In the genomic region with DNA sequence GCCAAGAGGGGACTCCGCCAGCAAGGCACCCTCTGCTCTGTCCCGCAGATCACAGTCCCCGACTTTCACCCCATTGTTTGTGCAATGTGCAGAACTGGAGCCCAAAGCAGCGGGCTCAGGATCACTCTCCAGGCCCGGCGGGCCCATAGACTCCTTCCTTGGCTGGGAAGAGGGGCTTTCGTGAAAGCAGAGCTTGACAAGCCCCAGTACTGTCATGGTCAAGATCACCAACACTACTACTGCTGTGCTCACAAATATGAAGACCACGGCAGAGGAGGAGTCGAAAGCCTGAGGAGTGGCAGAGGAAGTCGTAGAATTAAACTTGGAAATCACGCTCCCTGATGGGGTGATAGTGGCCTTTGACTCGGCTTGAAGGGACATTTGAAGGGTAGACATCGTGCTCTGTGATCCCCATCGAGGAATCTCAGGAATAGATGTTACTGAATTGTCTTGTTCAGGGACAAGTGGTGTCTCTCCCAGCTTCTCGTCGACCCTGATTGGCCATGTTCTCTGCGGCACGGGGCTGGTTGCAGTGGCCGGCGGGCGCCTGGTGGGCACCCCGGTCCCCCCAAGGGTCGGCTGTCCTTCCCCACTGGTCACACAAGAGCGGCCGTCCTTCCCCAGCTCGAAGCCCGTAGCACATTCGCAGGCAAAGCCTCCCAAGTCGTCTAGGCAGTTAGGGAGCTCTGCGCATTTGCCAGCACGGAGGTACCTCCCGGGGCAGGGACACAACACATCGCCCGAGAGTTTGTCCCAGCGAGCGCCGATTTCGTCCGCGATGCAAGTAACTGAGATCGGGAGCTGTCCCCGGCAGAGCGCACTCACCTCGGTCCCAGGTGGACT, we compare ENCODE assay signal across 11 cellular contexts. TPM values are rescaled to one million over a fixed set of nuclear protein-coding genes. Genes with fewer than 3 reads are reported as not detected.
A peak's percentile ranks its signal among the peaks of the same experiment; 100 is the strongest.
DNase-seq lines count a peak whose midpoint lies in the region; ATAC-seq and TF ChIP-seq lines count a peak whose summit lies in the region.
"Had no signal": no experiment of that assay in that cellular context is flagged by ENCODE, and none has a peak within 500 bp of the region (broad histone marks: within the 10 kb centered on the region; RNA-seq: fewer than 3 reads in every experiment).

No MANE protein-coding gene starts in this region.

- ATAC-seq in GM18519 (IDR thresholded peaks at IDR 0.05; ENCODE audit: low FRiP score, unreplicated experiment): no peak
- no peak for ATAC-seq in GM18861 (IDR thresholded peaks at IDR 0.05; ENCODE audit: unreplicated experiment)

- H3K4me3 ChIP-seq in H7 (ENCODE audit: insufficient read depth, low read depth, low read length) (peak overlapping the region; percentile 44), skeletal muscle satellite cell (ENCODE audit: low read length) (peak overlapping the region; percentile 49)
- H3K4me3 ChIP-seq: SK-N-MC had no signal

- H3K4me3 Mint-ChIP-seq in MCF 10A (ENCODE audit: unreplicated experiment): no peak overlapping the region
- H3K4me3 Mint-ChIP-seq: stimulated activated naive CD8-positive, alpha-beta T cell treated with anti-CD3 and anti-CD28 coated beads, Interleukin-15, Interleukin-2, amounts not matched to agents 100 ng/mL and 50 ng/mL, for 24 hours had no signal

- CTCF ChIA-PET in MCF 10A (lab: Yijun Ruan, JAX): interaction anchor here (0.6 kb wide), 2 partner anchors 37 to 58 kb away, joined by 3 to 4 read pairs; no protein-coding TSS in a partner anchor

- peak overlapping the region; percentile 22 for H3K27ac Mint-ChIP-seq in MCF 10A (ENCODE audit: low read depth, unreplicated experiment)
- H3K27ac Mint-ChIP-seq: activated naive CD4-positive, alpha-beta T cell treated with anti-CD3 and anti-CD28 coated beads, Interleukin-2, amount 50 U/mL, for 72 hours; stimulated activated naive CD8-positive, alpha-beta T cell treated with anti-CD3 and anti-CD28 coated beads, Interleukin-15, Interleukin-2, amounts not matched to agents 100 ng/mL and 50 ng/mL, for 24 hours had no signal

- H3K4me2 ChIP-seq in skeletal muscle satellite cell (ENCODE audit: low read length): peak overlapping the region; percentile 84

- intact Hi-C loops in MCF 10A (cut with micrococcal nuclease): no loop called here

- TF ChIP-seq CTCF in MCF 10A (IDR thresholded peaks at IDR 0.05; ENCODE audit: unreplicated experiment): no peak

- H3K27me3 ChIP-seq in H7 (ENCODE audit: control insufficient read depth, insufficient read depth, low read length) (peaks cover 45% of the 10 kb centered on the region), skeletal muscle satellite cell (ENCODE audit: control insufficient read depth, insufficient read depth, low read length) (no peaks in the 10 kb centered on the region)

- DNase-seq in H7 (peak; percentile 7), MCF 10A (ENCODE audit: unreplicated experiment) (no peak), iPS-NIHi7 (ENCODE audit: extremely low spot score) (peak; percentile 34), NCI-H2171 (lab: John Stamatoyannopoulos, UW) (no peak), NCI-H146 treated with DMSO at 0.1 percent for 48 hours (lab: John Stamatoyannopoulos, UW; ENCODE audit: unreplicated experiment) (no peak)

- no peaks in the 10 kb centered on the region for H3K4me1 Mint-ChIP-seq in MCF 10A (ENCODE audit: insufficient read depth, unreplicated experiment)

- H3K9ac ChIP-seq in skeletal muscle satellite cell (ENCODE audit: low read depth, low read length): no peak overlapping the region

- H3K36me3 ChIP-seq in H7 (replicated peaks; ENCODE audit: control insufficient read depth, insufficient read depth, low read length): no peaks in the 10 kb centered on the region
- no peaks in the 10 kb centered on the region for H3K36me3 ChIP-seq in skeletal muscle satellite cell (ENCODE audit: insufficient read depth, low read length)

- no TSS peak for BruUV-seq in MCF 10A (replicated peaks; lab: Mats Ljungman, UMichigan)

- H3K36me3 Mint-ChIP-seq in MCF 10A (ENCODE audit: insufficient read depth, unreplicated experiment): no peaks in the 10 kb centered on the region

- H3K27me3 Mint-ChIP-seq in MCF 10A (ENCODE audit: insufficient read depth, unreplicated experiment): no peaks in the 10 kb centered on the region

- peaks cover 7% of the 10 kb centered on the region for H3K9me3 Mint-ChIP-seq in MCF 10A (ENCODE audit: unreplicated experiment)
- H3K9me3 Mint-ChIP-seq: activated naive CD4-positive, alpha-beta T cell treated with anti-CD3 and anti-CD28 coated beads, Interleukin-2, amount 50 U/mL, for 72 hours; stimulated activated naive CD8-positive, alpha-beta T cell treated with anti-CD3 and anti-CD28 coated beads, Interleukin-15, Interleukin-2, amounts not matched to agents 100 ng/mL and 50 ng/mL, for 24 hours had no signal

- H3K9me3 ChIP-seq in skeletal muscle satellite cell (replicated peaks; ENCODE audit: low read length): no peaks in the 10 kb centered on the region

- peaks cover 10% of the 10 kb centered on the region for H3K4me1 ChIP-seq in skeletal muscle satellite cell (ENCODE audit: control insufficient read depth, insufficient read depth, low read length)

- POLR2A ChIA-PET in MCF 10A (lab: Yijun Ruan, JAX): no interaction called here

RNA-seq across cellular contexts. Expression of gene CLEC14A, which starts 1.1 kb away (rescaled TPM):
- total RNA-seq in H7 (2014; rRNA removed; shearing (Covaris generic)): 0.21 and 0.30 TPM in 2 replicates
- total RNA-seq in MCF 10A (2022): not detected in 2 replicates
- 0.22 and 0.51 TPM in 2 replicates for total RNA-seq in skeletal muscle satellite cell (2012; rRNA removed)
- total RNA-seq: activated naive CD4-positive, alpha-beta T cell treated with anti-CD3 and anti-CD28 coated beads, Interleukin-2, amount 50 U/mL, for 72 hours had no signal

RNA-seq across cellular contexts. Expression of gene SSTR1, which starts 47.1 kb away (rescaled TPM):
- total RNA-seq in H7 (2014; rRNA removed; shearing (Covaris generic)): 2.0 and 10.8 TPM in 2 replicates
- 0.29 and 0.33 TPM in 2 replicates for total RNA-seq in MCF 10A (2022)
- under 0.01 and 0.25 TPM in 2 replicates for total RNA-seq in skeletal muscle satellite cell (2012; rRNA removed)
- total RNA-seq: activated naive CD4-positive, alpha-beta T cell treated with anti-CD3 and anti-CD28 coated beads, Interleukin-2, amount 50 U/mL, for 72 hours had no signal

Comparison
In these comparisons a context has a peak if more than half of its experiments do, and no peak if none do; other contexts are left out.
1. DNase-seq: peak in H7 (single experiment) and iPS-NIHi7 (single experiment); none in MCF 10A (single experiment), NCI-H2171 (single experiment) and NCI-H146 treated with DMSO at 0.1 percent for 48 hours (single experiment).